ENCODE assay signal across 1 cellular context in the genomic region with DNA sequence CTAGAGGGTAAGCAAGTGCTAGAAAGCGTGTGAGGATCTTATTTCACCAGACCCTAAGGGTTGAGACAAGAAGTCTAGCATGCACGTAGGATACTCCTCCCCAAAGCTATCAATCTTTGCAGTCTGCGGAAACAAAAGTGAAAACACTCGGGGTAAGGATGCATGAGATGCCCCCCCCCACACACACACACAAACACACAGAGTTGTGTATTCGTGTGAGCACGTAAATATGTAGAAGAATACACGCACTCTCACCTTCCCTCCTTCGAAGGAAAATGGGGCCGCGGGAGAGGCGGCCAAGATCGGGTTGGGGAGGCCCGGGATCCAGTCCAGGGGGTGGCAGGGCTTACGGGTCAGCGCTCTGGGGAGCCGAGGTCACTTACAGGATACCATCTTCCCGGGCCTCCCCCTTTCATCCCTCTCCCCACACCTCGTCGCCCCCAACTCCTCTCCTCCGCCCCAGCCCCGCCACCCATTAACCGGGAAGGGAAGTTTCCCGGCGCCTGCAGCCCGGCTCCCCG.
TF ChIP-seq lines count a peak whose summit lies in the region.

No MANE protein-coding gene starts in this region.

TF ChIP-seq in SK-N-SH, 30 proteins besides CTCF, POLR2A, EP300 and RAD21 (continued from another document):
- TF ChIP-seq MEF2A (IDR thresholded peaks at IDR 0.05; ENCODE audit: borderline replicate concordance, low read depth), result no peak
